Comparison of ENCODE assay signal across 8 cellular contexts in genomic region chr19:947707-948533, GRCh38.
DNase-seq lines count a peak whose midpoint lies in the region; ATAC-seq and TF ChIP-seq lines count a peak whose summit lies in the region.

No MANE protein-coding gene starts in this region.

- no peaks in the 10 kb centered on the region for H3K27me3 ChIP-seq in OCI-LY3 (ENCODE audit: low read depth, low read length)
- no peaks in the 10 kb centered on the region for H3K27me3 ChIP-seq in mucosa of rectum (ENCODE audit: control insufficient read depth in 2 of 2, insufficient read depth in 2 of 2, low read length in 2 of 2)

- peak overlapping the region; percentile 86 for H3K4me2 ChIP-seq in OCI-LY3 (ENCODE audit: low read length)

- H3K4me1 ChIP-seq in OCI-LY3 (ENCODE audit: low read length) (peaks cover 67% of the 10 kb centered on the region), mucosa of rectum (ENCODE audit: control insufficient read depth in 2 of 2, insufficient read depth in 2 of 2, low read length in 2 of 2) (peaks cover 22 to 23% of the 10 kb centered on the region in 2 donors)

- peaks cover 3% of the 10 kb centered on the region; the same call in 1 of the 2 replicates for H4K20me1 ChIP-seq in OCI-LY3 (ENCODE audit: insufficient read depth, low read length)

- H3K4me3 ChIP-seq in OCI-LY3 (ENCODE audit: low read length) (peak overlapping the region; percentile 73), mucosa of rectum (ENCODE audit: low read length in 2 of 2) (no peak overlapping the region)

- H3K9ac ChIP-seq in OCI-LY3 (ENCODE audit: low read length) (peak overlapping the region; percentile 88), mucosa of rectum (ENCODE audit: low read depth in 1 of 2, low read length in 2 of 2) (no peak overlapping the region)

- ATAC-seq in GM18519 (IDR thresholded peaks at IDR 0.05; ENCODE audit: low FRiP score, unreplicated experiment) (peak; percentile 46), HG02678 (IDR thresholded peaks at IDR 0.05; ENCODE audit: unreplicated experiment) (peak; percentile 72)

- peaks cover 58% of the 10 kb centered on the region for H3K79me2 ChIP-seq in OCI-LY3 (ENCODE audit: low read length)

- no peaks in the 10 kb centered on the region for H3K27me3 Mint-ChIP-seq in activated T-cell treated with anti-CD3 and anti-CD28 coated beads, Interleukin-2, amount 50 U/mL, for 24 hours

- H3K27ac Mint-ChIP-seq in activated T-cell treated with anti-CD3 and anti-CD28 coated beads, Interleukin-2, amount 50 U/mL, for 24 hours: no peak overlapping the region

- H3K36me3 ChIP-seq in OCI-LY3 (replicated peaks; ENCODE audit: low read depth, low read length) (peaks cover 17% of the 10 kb centered on the region), mucosa of rectum (ENCODE audit: control insufficient read depth in 2 of 2, insufficient read depth in 2 of 2, low read length in 2 of 2) (no peaks in the 10 kb centered on the region)

- H3K9me3 Mint-ChIP-seq in activated T-cell treated with anti-CD3 and anti-CD28 coated beads, Interleukin-2, amount 50 U/mL, for 24 hours: no peaks in the 10 kb centered on the region

- DNase-seq in COLO829 (ENCODE audit: low spot score) (no peak), NCI-H510A (lab: John Stamatoyannopoulos, UW) (no peak)
- DNase-seq in activated T-cell treated with anti-CD3 and anti-CD28 coated beads, Interleukin-2, amount 50 U/mL, for 24 hours: no peak
- DNase-seq in effector CD8-positive, alpha-beta T cell (lab: John Stamatoyannopoulos, UW): no peak

- no peak; the same call in 1 of the 2 replicates for TF ChIP-seq CTCF in OCI-LY3 (IDR thresholded peaks at IDR 0.05; ENCODE audit: low read depth, low read length)

- peak overlapping the region; percentile 96 for H3K27ac ChIP-seq in OCI-LY3 (ENCODE audit: low read length)
- H3K27ac ChIP-seq in mucosa of rectum (ENCODE audit: low read depth in 2 of 2, low read length in 2 of 2): peak overlapping the region; percentile 28 to 67

- H3K9me3 ChIP-seq in OCI-LY3 (ENCODE audit: insufficient read depth, low read length) (no peaks in the 10 kb centered on the region), mucosa of rectum (ENCODE audit: control insufficient read depth in 2 of 2, low read length in 2 of 2) (no peaks in the 10 kb centered on the region)

- peaks cover 2% of the 10 kb centered on the region for H3K4me1 Mint-ChIP-seq in activated T-cell treated with anti-CD3 and anti-CD28 coated beads, Interleukin-2, amount 50 U/mL, for 24 hours (ENCODE audit: low read depth)

- no peak overlapping the region for H3K4me3 Mint-ChIP-seq in activated T-cell treated with anti-CD3 and anti-CD28 coated beads, Interleukin-2, amount 50 U/mL, for 24 hours

- no peak overlapping the region for H2AFZ ChIP-seq in OCI-LY3 (ENCODE audit: low read depth, low read length)

- no peaks in the 10 kb centered on the region for H3K36me3 Mint-ChIP-seq in activated T-cell treated with anti-CD3 and anti-CD28 coated beads, Interleukin-2, amount 50 U/mL, for 24 hours (ENCODE audit: low read depth)
